Comparison of ENCODE assay signal across 14 cellular contexts in genomic region chr9:136851941-136852663, GRCh38. TPM values are rescaled to one million over a fixed set of nuclear protein-coding genes. Genes with fewer than 3 reads are reported as not detected.
DNase-seq lines count a peak whose midpoint lies in the region; ATAC-seq, FAIRE-seq and TF ChIP-seq lines count a peak whose summit lies in the region.
"Had no signal": no experiment of that assay in that cellular context is flagged by ENCODE, and none has a peak within 500 bp of the region (broad histone marks: within the 10 kb centered on the region; RNA-seq: fewer than 3 reads in every experiment).

TSS of gene MAMDC4 (plus strand) at chr9:136852346. CDS start at chr9:136852417, 71 bp downstream.

- ATAC-seq in esophagus mucosa = no peak
- ATAC-seq: GM23338 had no signal

- TF ChIP-seq POLR2A in spleen (IDR thresholded peaks at IDR 0.05) = no peak

- H3K27ac ChIP-seq in kidney (ENCODE audit: low read depth in 2 of 2, low read length in 2 of 2) (no peak within 1 kb of the TSS), spleen (peak within 1 kb of the TSS in 3 of 8 donors; percentile 3 to 77 (median 11)), A673 (ENCODE audit: low read depth, low read length, poor library complexity, severe bottlenecking) (no peak within 1 kb of the TSS)
- H3K27ac ChIP-seq: SK-N-MC had no signal

- H3K27ac Mint-ChIP-seq in activated T-helper 1 cell treated with anti-CD3 and anti-CD28 coated beads, Interleukin-12 subunit alpha, Interleukin-12 subunit beta, Interleukin-2, Interleukin-4 antibody, amounts not matched to agents 30 ng/mL and 10 ng/mL and 1 ng/mL, durations not matched to agents 14 hours and 24 hours and 36 hours = no peak within 1 kb of the TSS
- H3K27ac Mint-ChIP-seq: activated naive CD8-positive, alpha-beta T cell; GM23338 had no signal

- H3K4me1 ChIP-seq in kidney (ENCODE audit: control insufficient read depth in 1 of 2, insufficient read depth in 1 of 2, low read depth in 1 of 2, low read length in 2 of 2) (peaks cover 3 to 30% of the 10 kb centered on the region in 2 donors), spleen (peaks cover 20 to 86% (median 61%) of the 10 kb centered on the region in 6 donors), A673 (ENCODE audit: insufficient read depth, low read length, poor library complexity, severe bottlenecking) (peaks cover 9% of the 10 kb centered on the region)

- H3K4me1 Mint-ChIP-seq in activated T-helper 1 cell treated with anti-CD3 and anti-CD28 coated beads, Interleukin-12 subunit alpha, Interleukin-12 subunit beta, Interleukin-2, Interleukin-4 antibody, amounts not matched to agents 30 ng/mL and 10 ng/mL and 1 ng/mL, durations not matched to agents 14 hours and 24 hours and 36 hours (ENCODE audit: low read depth) = no peaks in the 10 kb centered on the region
- H3K4me1 Mint-ChIP-seq: GM23338 had no signal

- H3K9me3 Mint-ChIP-seq in activated T-helper 1 cell treated with anti-CD3 and anti-CD28 coated beads, Interleukin-12 subunit alpha, Interleukin-12 subunit beta, Interleukin-2, Interleukin-4 antibody, amounts not matched to agents 30 ng/mL and 10 ng/mL and 1 ng/mL, durations not matched to agents 14 hours and 24 hours and 36 hours = no peaks in the 10 kb centered on the region
- H3K9me3 Mint-ChIP-seq: GM23338 had no signal

- H3K4me3 Mint-ChIP-seq in activated T-helper 1 cell treated with anti-CD3 and anti-CD28 coated beads, Interleukin-12 subunit alpha, Interleukin-12 subunit beta, Interleukin-2, Interleukin-4 antibody, amounts not matched to agents 30 ng/mL and 10 ng/mL and 1 ng/mL, durations not matched to agents 14 hours and 24 hours and 36 hours = peak within 1 kb of the TSS; percentile 65
- H3K4me3 Mint-ChIP-seq: GM23338 had no signal

- TF ChIP-seq CTCF in kidney (IDR thresholded peaks at IDR 0.05; ENCODE audit: borderline replicate concordance, extremely low read depth, insufficient read depth) (no peak), spleen (IDR thresholded peaks at IDR 0.05 in 8 of 11, conservative IDR thresholded peaks at IDR 0.05 in 3 of 11) (no peak), A673 (conservative IDR thresholded peaks at IDR 0.05; ENCODE audit: low read depth, low read length) (no peak)

- BruUV-seq in A673 (replicated peaks; lab: Mats Ljungman, UMichigan) = no TSS peak

- H3K9me3 ChIP-seq in kidney (ENCODE audit: control insufficient read depth in 1 of 2, low read length in 2 of 2) (no peaks in the 10 kb centered on the region), spleen (no peaks in the 10 kb centered on the region), A673 (ENCODE audit: low read depth, low read length, poor library complexity, severe bottlenecking) (no peaks in the 10 kb centered on the region)

- peaks cover 0 to 16% (median 12%) of the 10 kb centered on the region in 7 donors for H3K27me3 ChIP-seq in spleen (replicated peaks in 1 of 7)
- no peaks in the 10 kb centered on the region for H3K27me3 ChIP-seq in A673 (replicated peaks; ENCODE audit: insufficient read depth, low read depth, low read length, poor library complexity)

- peaks cover 5% of the 10 kb centered on the region for H3K36me3 Mint-ChIP-seq in activated T-helper 1 cell treated with anti-CD3 and anti-CD28 coated beads, Interleukin-12 subunit alpha, Interleukin-12 subunit beta, Interleukin-2, Interleukin-4 antibody, amounts not matched to agents 30 ng/mL and 10 ng/mL and 1 ng/mL, durations not matched to agents 14 hours and 24 hours and 36 hours (ENCODE audit: low read depth)
- H3K36me3 Mint-ChIP-seq: activated naive CD8-positive, alpha-beta T cell had no signal

- DNase-seq in T-helper 2 cell = no peak
- DNase-seq in activated T-helper 1 cell treated with anti-CD3 and anti-CD28 coated beads, Interleukin-12 subunit alpha, Interleukin-12 subunit beta, Interleukin-2, Interleukin-4 antibody, amounts not matched to agents 30 ng/mL and 10 ng/mL and 1 ng/mL, durations not matched to agents 14 hours and 24 hours and 36 hours (ENCODE audit: low spot score) = no peak
- DNase-seq in kidney = peak; percentile 75
- no peak for DNase-seq in spleen
- no peak for DNase-seq in hypothalamus (lab: John Stamatoyannopoulos, UW)
- DNase-seq in A673 (ENCODE audit: low spot score) = no peak
- DNase-seq: Calu3, foreskin melanocyte, NCI-H1417 had no signal

- POLR2A ChIA-PET in A673 (lab: Charles Lee; ENCODE audit: low non-redundant PET) = no interaction called here

- no peak for FAIRE-seq in kidney (lab: Jason Lieb, UNC)

- CTCF ChIA-PET in A673 (lab: Charles Lee) = no interaction called here

- intact Hi-C loops in T-helper 2 cell treated with Interferon-gamma antibody and Interleukin-4, amounts not matched to agents 100 ng/mL and 5 ng/mL, for 36 hours (cut with micrococcal nuclease) = no loop called here
- intact Hi-C loops in activated T-helper 1 cell treated with anti-CD3 and anti-CD28 coated beads, Interleukin-12 subunit alpha, Interleukin-12 subunit beta, Interleukin-2, Interleukin-4 antibody, amounts not matched to agents 30 ng/mL and 10 ng/mL and 1 ng/mL, durations not matched to agents 14 hours and 24 hours and 36 hours (cut with micrococcal nuclease) = no loop called here
- intact Hi-C loops in kidney (cut with DNase I) (no loop called here), spleen (cut with DNase I; ENCODE audit: low total_unique reads) (no loop called here), A673 (cut with micrococcal nuclease; ENCODE audit: unreplicated experiment) (no loop called here)

- H3K36me3 ChIP-seq in kidney (ENCODE audit: control insufficient read depth in 1 of 2, insufficient read depth in 2 of 2, low read length in 2 of 2) = no peaks in the 10 kb centered on the region
- H3K36me3 ChIP-seq in spleen = peaks cover 0 to 23% (median 8%) of the 10 kb centered on the region in 6 donors
- no peaks in the 10 kb centered on the region for H3K36me3 ChIP-seq in A673 (ENCODE audit: insufficient read depth, low read length, poor library complexity, severe bottlenecking)

- H3K4me3 ChIP-seq in kidney (ENCODE audit: low read length in 2 of 2) (no peak within 1 kb of the TSS), spleen (no peak within 1 kb of the TSS), A673 (ENCODE audit: low read depth, low read length, poor library complexity, severe bottlenecking) (no peak within 1 kb of the TSS)
- H3K4me3 ChIP-seq: GM23338, SK-N-MC had no signal

- no peak within 1 kb of the TSS for H3K9ac ChIP-seq in kidney (ENCODE audit: low read length in 2 of 2)

- 73 to 87% (median 77%) methylated on average over 8 to 23 of the region's 23 CpGs for WGBS in spleen, 5 donors

- peaks cover 6% of the 10 kb centered on the region for H3K27me3 Mint-ChIP-seq in activated T-helper 1 cell treated with anti-CD3 and anti-CD28 coated beads, Interleukin-12 subunit alpha, Interleukin-12 subunit beta, Interleukin-2, Interleukin-4 antibody, amounts not matched to agents 30 ng/mL and 10 ng/mL and 1 ng/mL, durations not matched to agents 14 hours and 24 hours and 36 hours (ENCODE audit: insufficient read depth)

RNA-seq across cellular contexts. Expression of gene MAMDC4, which starts in this region (rescaled TPM):
- 15.4 and 18.3 TPM in 2 replicates for total RNA-seq in T-helper 2 cell treated with Interferon-gamma antibody and Interleukin-4, amounts not matched to agents 100 ng/mL and 5 ng/mL, for 36 hours
- total RNA-seq in activated T-helper 1 cell treated with anti-CD3 and anti-CD28 coated beads, Interleukin-12 subunit alpha, Interleukin-12 subunit beta, Interleukin-2, Interleukin-4 antibody, amounts not matched to agents 30 ng/mL and 10 ng/mL and 1 ng/mL, durations not matched to agents 14 hours and 24 hours and 36 hours = 18.2 and 23.6 TPM in 2 replicates
- total RNA-seq in kidney = 8.1 TPM
- 5.8 TPM for polyA plus RNA-seq in kidney (ENCODE audit: insufficient read depth, low read depth, low replicate concordance)
- 10 to 100 TPM in 5 of 7 donors, 1 to 10 TPM in 2; 5.4 to 20.8 (median 11.3) TPM for total RNA-seq in spleen
- polyA plus RNA-seq in spleen = 10 to 100 TPM in 2 of 3 donors, 1 to 10 TPM in 1; 4.9 to 32.0 (median 12.7) TPM
- total RNA-seq in esophagus mucosa = 1.3 TPM
- 7.9 and 10.1 TPM in 2 replicates for total RNA-seq in A673 (2021)
